ENCODE assay signal across 21 cellular contexts in genomic region chr1:19752083-19752696, GRCh38.
"Had no signal": no experiment of that assay in that cellular context is flagged by ENCODE, and none has a peak within 500 bp of the region (broad histone marks: within the 10 kb centered on the region; RNA-seq: fewer than 3 reads in every experiment).

No MANE protein-coding gene starts in this region.

- H3K4me3 Mint-ChIP-seq: activated CD8-positive, alpha-beta T cell treated with anti-CD3 and anti-CD28 coated beads, Interleukin-2, amount 10 ng/mL, durations not matched to agents 7 days and 5 days; activated naive CD8-positive, alpha-beta T cell treated with anti-CD3 and anti-CD28 coated beads, Interleukin-2, amount 50 U/mL, for 24 hours; activated T-helper 1 cell treated with anti-CD3 and anti-CD28 coated beads, Interleukin-12 subunit alpha, Interleukin-12 subunit beta, Interleukin-2, Interleukin-4 antibody, amounts not matched to agents 30 ng/mL and 10 ng/mL and 1 ng/mL, durations not matched to agents 14 hours and 24 hours and 36 hours; neural crest cell; stimulated activated naive B cell treated with anti-CD40 and anti-IgM and Interleukin-4, amounts not matched to agents 10 μg/mL and 1 μg/mL and 100 μg/mL, for 72 hours; T-helper 2 cell treated with Interferon-gamma antibody and Interleukin-4, amounts not matched to agents 5 μg/mL and 100 μg/mL, for 36 hours had no signal

- H3K4me2 ChIP-seq: smooth muscle cell had no signal

- H3K27ac Mint-ChIP-seq: activated naive CD8-positive, alpha-beta T cell treated with anti-CD3 and anti-CD28 coated beads, Interleukin-2, amount 50 U/mL, for 24 hours; activated T-helper 1 cell treated with anti-CD3 and anti-CD28 coated beads, Interleukin-12 subunit alpha, Interleukin-12 subunit beta, Interleukin-2, Interleukin-4 antibody, amounts not matched to agents 30 ng/mL and 10 ng/mL and 1 ng/mL, durations not matched to agents 14 hours and 24 hours and 36 hours; stimulated activated naive B cell treated with anti-CD40 and anti-IgM and Interleukin-4, amounts not matched to agents 10 μg/mL and 1 μg/mL and 100 μg/mL, for 72 hours; T-helper 2 cell treated with Interferon-gamma antibody and Interleukin-4, amounts not matched to agents 5 μg/mL and 100 μg/mL, for 36 hours had no signal

- H3K4me1 Mint-ChIP-seq: activated naive CD8-positive, alpha-beta T cell treated with anti-CD3 and anti-CD28 coated beads, Interleukin-2, amount 50 U/mL, for 24 hours; neural crest cell; stimulated activated naive B cell treated with anti-CD40 and anti-IgM and Interleukin-4, amounts not matched to agents 10 μg/mL and 1 μg/mL and 100 μg/mL, for 72 hours had no signal

- H3K36me3 ChIP-seq: cardiac muscle cell had no signal

- H3K27me3 ChIP-seq: pancreas, right atrium auricular region, transverse colon had no signal

- FAIRE-seq: astrocyte, colon, endothelial cell of umbilical vein, pancreas had no signal

- H3K9me3 Mint-ChIP-seq: activated naive CD8-positive, alpha-beta T cell treated with anti-CD3 and anti-CD28 coated beads, Interleukin-2, amount 50 U/mL, for 24 hours; activated T-helper 1 cell treated with anti-CD3 and anti-CD28 coated beads, Interleukin-12 subunit alpha, Interleukin-12 subunit beta, Interleukin-2, Interleukin-4 antibody, amounts not matched to agents 30 ng/mL and 10 ng/mL and 1 ng/mL, durations not matched to agents 14 hours and 24 hours and 36 hours; neural crest cell; T-helper 2 cell treated with Interferon-gamma antibody and Interleukin-4, amounts not matched to agents 5 μg/mL and 100 μg/mL, for 36 hours had no signal

- DNase-seq: activated CD4-positive, alpha-beta T cell treated with anti-CD3 and anti-CD28 coated beads for 48 hours; activated CD8-positive, alpha-beta T cell treated with anti-CD3 and anti-CD28 coated beads, Interleukin-2, amount 10 ng/mL, durations not matched to agents 7 days and 5 days; activated naive CD4-positive, alpha-beta T cell; activated naive CD8-positive, alpha-beta T cell treated with anti-CD3 and anti-CD28 coated beads, Interleukin-2, amount 50 U/mL, for 24 hours; effector CD4-positive, alpha-beta T cell; foreskin melanocyte; head of caudate nucleus; left colon; mammary epithelial cell; pancreas; stimulated activated naive B cell treated with anti-CD40 and anti-IgM and Interleukin-4, amounts not matched to agents 10 μg/mL and 1 μg/mL and 100 μg/mL, for 72 hours; transverse colon had no signal

- ATAC-seq: activated CD8-positive, alpha-beta T cell treated with anti-CD3 and anti-CD28 coated beads, Interleukin-2, amount 10 ng/mL, durations not matched to agents 7 days and 5 days; activated naive CD8-positive, alpha-beta T cell treated with anti-CD3 and anti-CD28 coated beads, Interleukin-2, amount 50 U/mL, for 24 hours; left colon; pancreas; stimulated activated naive B cell treated with anti-CD40 and anti-IgM and Interleukin-4, amounts not matched to agents 10 μg/mL and 1 μg/mL and 100 μg/mL, for 72 hours had no signal

- H3K4me3 ChIP-seq: cardiac muscle cell, pancreas, right atrium auricular region, smooth muscle cell, transverse colon had no signal

- H3K27me3 Mint-ChIP-seq: activated naive CD8-positive, alpha-beta T cell treated with anti-CD3 and anti-CD28 coated beads, Interleukin-2, amount 50 U/mL, for 24 hours; stimulated activated naive B cell treated with anti-CD40 and anti-IgM and Interleukin-4, amounts not matched to agents 10 μg/mL and 1 μg/mL and 100 μg/mL, for 72 hours had no signal

- H3K27ac ChIP-seq: cardiac muscle cell, pancreas, right atrium auricular region, transverse colon had no signal

- H3K4me1 ChIP-seq: pancreas, transverse colon had no signal

- H3K9me3 ChIP-seq: pancreas, right atrium auricular region, transverse colon had no signal
